Comparison of ENCODE assay signal across 8 cellular contexts in the genomic region with DNA sequence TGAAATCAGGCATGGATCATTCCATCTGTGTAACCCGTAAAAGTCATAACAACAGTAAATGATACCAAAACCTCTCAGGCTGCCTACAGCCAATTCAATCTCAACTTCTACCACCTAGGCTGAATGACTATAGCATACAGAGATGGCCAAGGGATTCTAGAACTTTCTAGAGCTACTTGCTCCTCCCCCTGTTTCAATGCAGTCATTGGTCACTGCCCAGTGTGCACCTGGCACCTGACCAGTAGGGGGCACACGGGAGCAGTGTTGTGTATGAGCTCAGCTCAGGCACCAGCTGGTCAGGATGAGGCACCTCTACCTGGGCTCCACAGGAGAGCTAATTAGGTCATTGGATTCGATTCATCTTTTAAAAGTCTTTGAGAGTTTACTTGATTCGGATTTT.
DNase-seq lines count a peak whose midpoint lies in the region; ATAC-seq and TF ChIP-seq lines count a peak whose summit lies in the region.

No MANE protein-coding gene starts in this region.

- TF ChIP-seq CTCF in AG04449 (IDR thresholded peaks at IDR 0.05; ENCODE audit: insufficient read depth, low read length, missing control alignments) (peak; percentile 51), GM12865 (IDR thresholded peaks at IDR 0.05; ENCODE audit: insufficient read depth, low read depth, low read length, missing control alignments) (peak; percentile 75), right lobe of liver (IDR thresholded peaks at IDR 0.05) (peak; percentile 47 to 59 (median 56)), upper lobe of left lung (IDR thresholded peaks at IDR 0.05) (peak; percentile 53 to 66 (median 60))

- CTCF ChIA-PET in AG04449 (lab: Yijun Ruan, JAX), result interaction anchor here (1.1 to 3.1 kb wide), 4 partner anchors 10 to 132 kb away, joined by 3 to 18 read pairs (median 8); no protein-coding TSS in a partner anchor

- H3K4me3 ChIP-seq in AG04449 (ENCODE audit: low read depth, low read length), result no peak overlapping the region
- no peak overlapping the region for H3K4me3 ChIP-seq in GM12865 (ENCODE audit: low read depth, low read length)
- H3K4me3 ChIP-seq in right lobe of liver, result no peak overlapping the region
- H3K4me3 ChIP-seq in upper lobe of left lung, result peak overlapping the region in 1 of 4 donors; percentile 41

- POLR2A ChIA-PET in AG04449 (lab: Yijun Ruan, JAX), result no interaction called here
- POLR2A ChIA-PET in activated naive CD8-positive, alpha-beta T cell treated with anti-CD3 and anti-CD28 coated beads, Interleukin-2, amount 10 ng/mL, durations not matched to agents 7 days and 5 days (lab: Charles Lee), result no interaction called here

- H3K27ac ChIP-seq in right lobe of liver (no peak overlapping the region), upper lobe of left lung (peak overlapping the region in 3 of 4 donors; percentile 59 to 91 (median 83))

- H3K4me1 ChIP-seq in right lobe of liver, result no peaks in the 10 kb centered on the region
- H3K4me1 ChIP-seq in upper lobe of left lung, result peaks cover 3 to 39% (median 19%) of the 10 kb centered on the region in 4 donors

- no peak overlapping the region for H3K4me3 Mint-ChIP-seq in activated naive CD8-positive, alpha-beta T cell treated with anti-CD3 and anti-CD28 coated beads, Interleukin-2, amount 10 ng/mL, durations not matched to agents 7 days and 5 days

- H3K9me3 ChIP-seq in right lobe of liver (no peaks in the 10 kb centered on the region), upper lobe of left lung (no peaks in the 10 kb centered on the region)

- no peak for TF ChIP-seq EP300 in upper lobe of left lung (IDR thresholded peaks at IDR 0.05)

- intact Hi-C loops in right lobe of liver (cut with DNase I), result no loop called here

- H3K27me3 ChIP-seq in right lobe of liver (no peaks in the 10 kb centered on the region), upper lobe of left lung (no peaks in the 10 kb centered on the region)

- H3K9me3 Mint-ChIP-seq in activated naive CD8-positive, alpha-beta T cell treated with anti-CD3 and anti-CD28 coated beads, Interleukin-2, amount 10 ng/mL, durations not matched to agents 7 days and 5 days, result no peaks in the 10 kb centered on the region

- no peak overlapping the region for H3K27ac Mint-ChIP-seq in activated naive CD8-positive, alpha-beta T cell treated with anti-CD3 and anti-CD28 coated beads, Interleukin-2, amount 10 ng/mL, durations not matched to agents 7 days and 5 days

- H3K4me1 Mint-ChIP-seq in activated naive CD8-positive, alpha-beta T cell treated with anti-CD3 and anti-CD28 coated beads, Interleukin-2, amount 10 ng/mL, durations not matched to agents 7 days and 5 days, result peaks cover 2% of the 10 kb centered on the region

- DNase-seq in AG04449 (ENCODE audit: low read depth, low spot score), result no peak
- DNase-seq in GM12865 (ENCODE audit: low read depth), result peak; percentile 65
- DNase-seq in OCI-M1 (lab: John Stamatoyannopoulos, UW), result peak; percentile 68
- DNase-seq in activated naive CD8-positive, alpha-beta T cell treated with anti-CD3 and anti-CD28 coated beads, Interleukin-2, amount 10 ng/mL, durations not matched to agents 7 days and 5 days, result peak; percentile 41
- peak in 1 of 3 donors; percentile 37 for DNase-seq in right lobe of liver
- peak in 1 of 2 donors; percentile 55 for DNase-seq in upper lobe of left lung
- no peak for DNase-seq in inferior parietal cortex (ENCODE audit: extremely low spot score)

- TF ChIP-seq POLR2A in right lobe of liver (IDR thresholded peaks at IDR 0.05) (no peak), upper lobe of left lung (IDR thresholded peaks at IDR 0.05) (no peak)

- peaks cover 2% of the 10 kb centered on the region for H3K27me3 Mint-ChIP-seq in activated naive CD8-positive, alpha-beta T cell treated with anti-CD3 and anti-CD28 coated beads, Interleukin-2, amount 10 ng/mL, durations not matched to agents 7 days and 5 days

- WGBS in right lobe of liver (ENCODE audit: insufficient coverage, low coverage, low lambda C conversion rate, missing lambda C conversion rate), result 70% methylated on average over 4 of the region's 4 CpGs
- WGBS in upper lobe of left lung, 2 donors, result 67 to 72% methylated on average over 4 of the region's 4 CpGs

- ATAC-seq in HG02870 (IDR thresholded peaks at IDR 0.05; ENCODE audit: unreplicated experiment), result peak; percentile 41
- ATAC-seq in activated naive CD8-positive, alpha-beta T cell treated with anti-CD3 and anti-CD28 coated beads, Interleukin-2, amount 10 ng/mL, durations not matched to agents 7 days and 5 days (ENCODE audit: low read depth), result peak; percentile 66
- ATAC-seq in right lobe of liver, result peak; percentile 44 to 60 (median 48)
- ATAC-seq in upper lobe of left lung (ENCODE audit: low FRiP score in 2 of 2), result peak in 1 of 2 donors; percentile 60

- no peaks in the 10 kb centered on the region for H3K36me3 Mint-ChIP-seq in activated naive CD8-positive, alpha-beta T cell treated with anti-CD3 and anti-CD28 coated beads, Interleukin-2, amount 10 ng/mL, durations not matched to agents 7 days and 5 days

- H3K36me3 ChIP-seq in right lobe of liver (no peaks in the 10 kb centered on the region), upper lobe of left lung (no peaks in the 10 kb centered on the region)

Comparison
In these comparisons a context has a peak if more than half of its experiments do, and no peak if none do; other contexts are left out.
1. DNase-seq: peak in GM12865 (single experiment), OCI-M1 (single experiment) and activated naive CD8-positive, alpha-beta T cell treated with anti-CD3 and anti-CD28 coated beads, Interleukin-2, amount 10 ng/mL, durations not matched to agents 7 days and 5 days (single experiment); none in AG04449 (single experiment) and inferior parietal cortex (single experiment).
2. H3K27ac ChIP-seq: peak in upper lobe of left lung (3 of 4); none in right lobe of liver (0 of 3).
3. Peak in every context shown above with its lines, with median percentiles within 50 percentile points of each other: CTCF ChIP-seq.